Comparison of ENCODE assay signal across 35 cellular contexts in genomic region chr6:21494505-21494904, GRCh38.
"Had no signal": no experiment of that assay in that cellular context is flagged by ENCODE, and none has a peak within 500 bp of the region (broad histone marks: within the 10 kb centered on the region; RNA-seq: fewer than 3 reads in every experiment).

No MANE protein-coding gene starts in this region.

- DNase-seq: activated CD4-positive, alpha-beta T cell treated with anti-CD3 and anti-CD28 coated beads for 36 hours; activated CD4-positive, alpha-beta T cell treated with anti-CD3 and anti-CD28 coated beads, Interleukin-2, amount 10 ng/mL, durations not matched to agents 7 days and 5 days; activated CD4-positive, alpha-beta T cell treated with anti-CD3 and anti-CD28 coated beads, Interleukin-2, amount 50 U/mL, for 48 hours; activated CD8-positive, alpha-beta T cell treated with anti-CD3 and anti-CD28 coated beads, Interleukin-2, amount 10 ng/mL, durations not matched to agents 7 days and 5 days; activated gamma-delta T cell treated with Interleukin-2 at 50 U/mL for 16 hours; activated naive CD4-positive, alpha-beta T cell treated with anti-CD3 and anti-CD28 coated beads for 36 hours; activated T-cell treated with anti-CD3 and anti-CD28 coated beads, Interleukin-2, amount 50 U/mL, for 24 hours; adrenal gland; caudate nucleus; cerebellar nuclear complex; MM.1S; MV-4-11; NCI-H1092; NCI-H1436 treated with DMSO at 0.1 percent for 48 hours; NCI-H1694 treated with DMSO at 0.1 percent for 48 hours; NCI-H2029 treated with DMSO at 0.1 percent for 48 hours; NCI-H2107; NCI-H2171; NCI-H510A treated with DMSO at 0.1 percent for 48 hours; NCI-H526 treated with DMSO at 0.1 percent for 48 hours; NK-92 treated with Interleukin-12 subunit alpha and Interleukin-12 subunit beta, amount 100 ng/mL, for 24 hours; PC-3; Peyer's patch; RPMI8226; SHP77 treated with DMSO at 0.1 percent for 48 hours; SK-N-SH had no signal

- FAIRE-seq: bronchial epithelial cell, TTC549 had no signal

- H3K4me3 Mint-ChIP-seq: activated CD4-positive, alpha-beta T cell treated with anti-CD3 and anti-CD28 coated beads for 36 hours; activated CD4-positive, alpha-beta T cell treated with anti-CD3 and anti-CD28 coated beads, Interleukin-2, amount 10 ng/mL, durations not matched to agents 7 days and 5 days; activated CD8-positive, alpha-beta T cell treated with anti-CD3 and anti-CD28 coated beads, Interleukin-2, amount 10 ng/mL, durations not matched to agents 7 days and 5 days; activated naive CD4-positive, alpha-beta T cell treated with anti-CD3 and anti-CD28 coated beads for 36 hours; activated T-cell treated with anti-CD3 and anti-CD28 coated beads, Interleukin-2, amount 50 U/mL, for 24 hours; brain; T-helper 1 cell treated with Interleukin-12 subunit alpha and Interleukin-12 subunit beta and Interleukin-4 antibody, amounts not matched to agents 30 μg/mL and 1 μg/mL, for 36 hours; T-helper 2 cell treated with Interferon-gamma antibody and Interleukin-4, amounts not matched to agents 5 μg/mL and 100 μg/mL, for 36 hours; WTC11 had no signal

- H3K9me3 ChIP-seq: adrenal gland, Peyer's patch, SJSA1, SK-N-SH had no signal

- H3K27ac ChIP-seq: adrenal gland, Peyer's patch, SJSA1 had no signal

- H3K27ac Mint-ChIP-seq: activated CD4-positive, alpha-beta T cell treated with anti-CD3 and anti-CD28 coated beads for 36 hours; activated CD4-positive, alpha-beta T cell treated with anti-CD3 and anti-CD28 coated beads, Interleukin-2, amount 10 ng/mL, durations not matched to agents 7 days and 5 days; activated CD8-positive, alpha-beta T cell treated with anti-CD3 and anti-CD28 coated beads, Interleukin-2, amount 10 ng/mL, durations not matched to agents 7 days and 5 days; activated naive CD4-positive, alpha-beta T cell treated with anti-CD3 and anti-CD28 coated beads for 36 hours; activated naive CD4-positive, alpha-beta T cell treated with anti-CD3 and anti-CD28 coated beads, Interleukin-2, amount 50 U/mL, for 72 hours; activated T-cell treated with anti-CD3 and anti-CD28 coated beads, Interleukin-2, amount 50 U/mL, for 24 hours; activated T-helper 2 cell treated with anti-CD3 and anti-CD28 coated beads, Interferon-gamma antibody, Interleukin-2, Interleukin-4, amounts not matched to agents 10 μg/mL and 5 μg/mL and 100 μg/mL, durations not matched to agents 14 hours and 24 hours and 36 hours; T-helper 1 cell treated with Interleukin-12 subunit alpha and Interleukin-12 subunit beta and Interleukin-4 antibody, amounts not matched to agents 30 μg/mL and 1 μg/mL, for 36 hours; T-helper 2 cell treated with Interferon-gamma antibody and Interleukin-4, amounts not matched to agents 5 μg/mL and 100 μg/mL, for 36 hours; WTC11 had no signal

- H3K9ac ChIP-seq: SK-N-SH had no signal

- H3K4me1 Mint-ChIP-seq: activated CD4-positive, alpha-beta T cell treated with anti-CD3 and anti-CD28 coated beads for 36 hours; activated CD4-positive, alpha-beta T cell treated with anti-CD3 and anti-CD28 coated beads, Interleukin-2, amount 10 ng/mL, durations not matched to agents 7 days and 5 days had no signal

- H3K36me3 Mint-ChIP-seq: activated naive CD4-positive, alpha-beta T cell treated with anti-CD3 and anti-CD28 coated beads, Interleukin-2, amount 50 U/mL, for 72 hours; WTC11 had no signal

- H3K27me3 ChIP-seq: adrenal gland, Peyer's patch, SJSA1 had no signal

- H3K4me3 ChIP-seq: adrenal gland, Peyer's patch, SJSA1 had no signal

- H3K36me3 ChIP-seq: adrenal gland, Peyer's patch, SJSA1 had no signal

- H3K27me3 Mint-ChIP-seq: activated CD4-positive, alpha-beta T cell treated with anti-CD3 and anti-CD28 coated beads for 36 hours; activated CD4-positive, alpha-beta T cell treated with anti-CD3 and anti-CD28 coated beads, Interleukin-2, amount 10 ng/mL, durations not matched to agents 7 days and 5 days; activated T-cell treated with anti-CD3 and anti-CD28 coated beads, Interleukin-2, amount 50 U/mL, for 24 hours had no signal

- H3K4me1 ChIP-seq: Peyer's patch, SJSA1 had no signal

- H3K9me3 Mint-ChIP-seq: activated CD4-positive, alpha-beta T cell treated with anti-CD3 and anti-CD28 coated beads, Interleukin-2, amount 10 ng/mL, durations not matched to agents 7 days and 5 days; activated naive CD4-positive, alpha-beta T cell treated with anti-CD3 and anti-CD28 coated beads for 36 hours; activated naive CD4-positive, alpha-beta T cell treated with anti-CD3 and anti-CD28 coated beads, Interleukin-2, amount 50 U/mL, for 72 hours; activated T-cell treated with anti-CD3 and anti-CD28 coated beads, Interleukin-2, amount 50 U/mL, for 24 hours; activated T-helper 2 cell treated with anti-CD3 and anti-CD28 coated beads, Interferon-gamma antibody, Interleukin-2, Interleukin-4, amounts not matched to agents 10 μg/mL and 5 μg/mL and 100 μg/mL, durations not matched to agents 14 hours and 24 hours and 36 hours; T-helper 1 cell treated with Interleukin-12 subunit alpha and Interleukin-12 subunit beta and Interleukin-4 antibody, amounts not matched to agents 30 μg/mL and 1 μg/mL, for 36 hours; T-helper 2 cell treated with Interferon-gamma antibody and Interleukin-4, amounts not matched to agents 5 μg/mL and 100 μg/mL, for 36 hours; WTC11 had no signal
